14 cellular contexts compared by ENCODE assay signal in genomic region chr7:16070806-16071205, GRCh38.
DNase-seq lines count a peak whose midpoint lies in the region; ATAC-seq and TF ChIP-seq lines count a peak whose summit lies in the region.
"Had no signal": no experiment of that assay in that cellular context is flagged by ENCODE, and none has a peak within 500 bp of the region (broad histone marks: within the 10 kb centered on the region; RNA-seq: fewer than 3 reads in every experiment).

No MANE protein-coding gene starts in this region.

- no peaks in the 10 kb centered on the region for H4K20me1 ChIP-seq in HCT116 (ENCODE audit: insufficient read depth)

- no peaks in the 10 kb centered on the region for H3K9me3 ChIP-seq in heart left ventricle
- H3K9me3 ChIP-seq in HCT116 (ENCODE audit: control insufficient read depth in 1 of 2, insufficient read depth in 1 of 2, low read depth in 1 of 2, low read length in 2 of 2): no peaks in the 10 kb centered on the region
- no peaks in the 10 kb centered on the region for H3K9me3 ChIP-seq in right lobe of liver
- H3K9me3 ChIP-seq in subcutaneous abdominal adipose tissue (ENCODE audit: control insufficient read depth in 5 of 5, low read length in 5 of 5): no peaks in the 10 kb centered on the region
- H3K9me3 ChIP-seq: A549, Caco-2, HAP-1 had no signal

- TF ChIP-seq CTCF in heart left ventricle (IDR thresholded peaks at IDR 0.05) (no peak), HCT116 (IDR thresholded peaks at IDR 0.05 in 2 of 3, conservative IDR thresholded peaks at IDR 0.05 in 1 of 3; ENCODE audit: borderline replicate concordance in 1 of 3, insufficient read depth in 1 of 3, low read depth in 2 of 3, low read length in 2 of 3) (no peak), right lobe of liver (IDR thresholded peaks at IDR 0.05) (no peak)

- 69 to 80% (median 72%) methylated on average over 3 of the region's 3 CpGs for WGBS in heart left ventricle, 4 donors
- WGBS in right lobe of liver (ENCODE audit: insufficient coverage, low coverage, low lambda C conversion rate, missing lambda C conversion rate): 19% methylated on average over 3 of the region's 3 CpGs

- POLR2A ChIA-PET in HCT116 (lab: Charles Lee): no interaction called here

- H2AFZ ChIP-seq in HCT116 (ENCODE audit: low read depth, low read length, poor library complexity, severe bottlenecking): peak overlapping the region; percentile 8
- H2AFZ ChIP-seq: GM23248 had no signal

- peak overlapping the region in 9 of 12 donors; percentile 7 to 93 (median 62) for H3K27ac ChIP-seq in heart left ventricle
- H3K27ac ChIP-seq in HCT116 (ENCODE audit: low read depth, low read length): no peak overlapping the region
- no peak overlapping the region for H3K27ac ChIP-seq in right lobe of liver
- peak overlapping the region; percentile 42 for H3K27ac ChIP-seq in subcutaneous abdominal adipose tissue (ENCODE audit: low read depth, low read length)
- H3K27ac ChIP-seq: 22Rv1, A549, C4-2B, GM23248 had no signal

- intact Hi-C loops in heart left ventricle (cut with DNase I): loop anchor here (2.0 to 10.0 kb wide), 12 partner anchors 346 to 1356 kb away; partner anchors contain the start of gene MEOX2 (in 1 of the 10)
- intact Hi-C loops in Right ventricle myocardium superior (cut with DNase I): loop anchor here (10.0 kb wide), 1 partner anchor 746 kb away; no protein-coding TSS in a partner anchor
- intact Hi-C loops in HCT116 (cut with micrococcal nuclease): loop anchor here (1.0 to 10.0 kb wide), 5 partner anchors 745 to 1374 kb away; no protein-coding TSS in a partner anchor
- intact Hi-C loops in right lobe of liver (cut with DNase I): no loop called here

- CTCF ChIA-PET in HCT116 (lab: Charles Lee): no interaction called here

- H3K4me1 ChIP-seq in heart left ventricle: peaks cover 0 to 31% (median 18%) of the 10 kb centered on the region in 12 donors
- H3K4me1 ChIP-seq in HCT116 (ENCODE audit: control insufficient read depth in 1 of 2, insufficient read depth in 2 of 2, low read length in 2 of 2): peaks cover 0 to 5% of the 10 kb centered on the region in 2 experiments; a peak in 2 of 4 replicates
- peaks cover 0 to 25% (median 4%) of the 10 kb centered on the region in 4 donors for H3K4me1 ChIP-seq in right lobe of liver
- peaks cover 0 to 24% (median 5%) of the 10 kb centered on the region in 5 donors for H3K4me1 ChIP-seq in subcutaneous abdominal adipose tissue (ENCODE audit: control insufficient read depth in 5 of 5, insufficient read depth in 5 of 5, low read length in 5 of 5)
- H3K4me1 ChIP-seq: A549, Caco-2, HAP-1 had no signal

- H3K4me3 ChIP-seq in heart left ventricle: peak overlapping the region in 7 of 12 donors; percentile 9 to 31 (median 13)
- no peak overlapping the region for H3K4me3 ChIP-seq in HCT116 (replicated peaks in 1 of 2; ENCODE audit: low read depth in 1 of 2, low read length in 2 of 2)
- H3K4me3 ChIP-seq in right lobe of liver: peak overlapping the region in 2 of 3 donors; percentile 5 to 34
- peak overlapping the region in 2 of 5 donors; percentile 19 to 37 for H3K4me3 ChIP-seq in subcutaneous abdominal adipose tissue (ENCODE audit: low read depth in 1 of 5, low read length in 5 of 5)
- H3K4me3 ChIP-seq: A549, GM23248, HAP-1 had no signal

- RAD21 ChIA-PET in HCT116 (lab: Charles Lee; ENCODE audit: low non-redundant PET in 1 of 2, low total read pairs in 2 of 2, uncharacterized antibody in 2 of 2, unreplicated experiment in 2 of 2): no interaction called here

- no peak for TF ChIP-seq POLR2A in heart left ventricle (IDR thresholded peaks at IDR 0.05)
- no peak for TF ChIP-seq POLR2A in HCT116 (IDR thresholded peaks at IDR 0.05; ENCODE audit: borderline replicate concordance, extremely low read depth, insufficient read depth, insufficient read length)
- TF ChIP-seq POLR2A in right lobe of liver (IDR thresholded peaks at IDR 0.05): no peak

- no peaks in the 10 kb centered on the region for H3K27me3 ChIP-seq in heart left ventricle
- H3K27me3 ChIP-seq in HCT116 (ENCODE audit: insufficient read depth, low read length): no peaks in the 10 kb centered on the region
- no peaks in the 10 kb centered on the region for H3K27me3 ChIP-seq in right lobe of liver
- H3K27me3 ChIP-seq in subcutaneous abdominal adipose tissue (ENCODE audit: control insufficient read depth in 5 of 5, insufficient read depth in 4 of 5, low read length in 5 of 5): no peaks in the 10 kb centered on the region

- no peak for ATAC-seq in heart left ventricle
- ATAC-seq in Right ventricle myocardium superior (ENCODE audit: poor library complexity): no peak
- ATAC-seq in HCT116: no peak
- ATAC-seq in right lobe of liver: peak; percentile 41 to 68 (median 53)
- no peak for ATAC-seq in GM18867 (IDR thresholded peaks at IDR 0.05; ENCODE audit: unreplicated experiment)

- no peak overlapping the region for H3K4me2 ChIP-seq in HCT116 (ENCODE audit: low read length)
- H3K4me2 ChIP-seq: A549 had no signal

- no peak overlapping the region for H3K9ac ChIP-seq in HCT116 (ENCODE audit: low read length)
- H3K9ac ChIP-seq in subcutaneous abdominal adipose tissue (ENCODE audit: low read length in 5 of 5): peak overlapping the region in 1 of 5 donors; percentile 16
- H3K9ac ChIP-seq: GM23248 had no signal

- no peak for TF ChIP-seq RAD21 in HCT116 (IDR thresholded peaks at IDR 0.05; ENCODE audit: low read depth)

- H3K9me2 ChIP-seq in HCT116 (ENCODE audit: insufficient read depth): no peaks in the 10 kb centered on the region

- no peak for DNase-seq in heart left ventricle
- no peak for DNase-seq in Right ventricle myocardium superior
- DNase-seq in HCT116 (ENCODE audit: low read depth, low spot score): no peak
- no peak for DNase-seq in right lobe of liver
- no peak for DNase-seq in activated gamma-delta T cell treated with Interleukin-2 at 50 U/mL for 16 hours
- DNase-seq: CD4-positive, alpha-beta T cell had no signal

- H3K79me2 ChIP-seq in HCT116 (ENCODE audit: insufficient read depth, low read length): no peaks in the 10 kb centered on the region

- BruUV-seq in HCT116 (replicated peaks; lab: Mats Ljungman, UMichigan): no TSS peak

- H3K36me3 ChIP-seq in heart left ventricle (no peaks in the 10 kb centered on the region), HCT116 (ENCODE audit: control insufficient read depth in 1 of 2, insufficient read depth in 2 of 2, low read length in 2 of 2) (no peaks in the 10 kb centered on the region), right lobe of liver (no peaks in the 10 kb centered on the region), subcutaneous abdominal adipose tissue (ENCODE audit: control insufficient read depth in 5 of 5, insufficient read depth in 5 of 5, low read length in 5 of 5) (no peaks in the 10 kb centered on the region)
- H3K36me3 ChIP-seq: HAP-1 had no signal

TF ChIP-seq in HCT116, 20 proteins besides CTCF, POLR2A, EP300 and RAD21:
- TF ChIP-seq YY1 (IDR thresholded peaks at IDR 0.05; ENCODE audit: extremely low read depth, insufficient replicate concordance, low read depth, low read length): no peak
TF ChIP-seq in HCT116: peak in this region for 0.

Comparison
In these comparisons a context has a peak if more than half of its experiments do, and no peak if none do; other contexts are left out.
1. ATAC-seq: peak in right lobe of liver (4 of 4); none in heart left ventricle (0 of 4), Right ventricle myocardium superior (single experiment), HCT116 (single experiment) and GM18867 (single experiment).
2. H3K27ac ChIP-seq: peak in heart left ventricle (9 of 12) and subcutaneous abdominal adipose tissue (single experiment); none in HCT116 (single experiment) and right lobe of liver (0 of 3).
3. H3K4me3 ChIP-seq: peak in heart left ventricle (7 of 12) and right lobe of liver (2 of 3); none in HCT116 (0 of 2).
4. intact Hi-C loops: an anchor here in heart left ventricle (2.0 to 10.0 kb wide), Right ventricle myocardium superior (10.0 kb wide) and HCT116 (1.0 to 10.0 kb wide); none called in right lobe of liver.